ENCODE assay signal across 22 cellular contexts in genomic region chr10:132415255-132415654, GRCh38. TPM values are rescaled to one million over a fixed set of nuclear protein-coding genes. Genes with fewer than 3 reads are reported as not detected.
DNase-seq lines count a peak whose midpoint lies in the region; ATAC-seq, FAIRE-seq and TF ChIP-seq lines count a peak whose summit lies in the region.
"Had no signal": no experiment of that assay in that cellular context is flagged by ENCODE, and none has a peak within 500 bp of the region (broad histone marks: within the 10 kb centered on the region; RNA-seq: fewer than 3 reads in every experiment).

No MANE protein-coding gene starts in this region.

- FAIRE-seq in HepG2 (lab: Jason Lieb, UNC) (no peak), urothelium cell line (lab: Jason Lieb, UNC) (peak; percentile 97)

- WGBS in HepG2 (ENCODE audit: low lambda C conversion rate): 94% methylated on average over 5 of the region's 5 CpGs
- WGBS in right lobe of liver (ENCODE audit: insufficient coverage, low coverage, low lambda C conversion rate, missing lambda C conversion rate): 91% methylated on average over 5 of the region's 5 CpGs
- WGBS in body of pancreas, 2 donors: 80 to 90% methylated on average over 5 of the region's 5 CpGs

- no peak for TF ChIP-seq POLR2A in HepG2 (IDR thresholded peaks at IDR 0.05; ENCODE audit: insufficient read depth in 1 of 2, low read depth in 2 of 2, low read length in 2 of 2)
- TF ChIP-seq POLR2A in right lobe of liver (IDR thresholded peaks at IDR 0.05): no peak
- TF ChIP-seq POLR2A in body of pancreas (IDR thresholded peaks at IDR 0.05): no peak

- H3K27me3 ChIP-seq in HepG2 (ENCODE audit: control insufficient read depth in 1 of 2, insufficient read depth in 2 of 2, low read length in 2 of 2) (no peaks in the 10 kb centered on the region), right lobe of liver (no peaks in the 10 kb centered on the region), body of pancreas (no peaks in the 10 kb centered on the region), mucosa of stomach (ENCODE audit: control insufficient read depth, insufficient read depth, low read length) (no peaks in the 10 kb centered on the region)
- H3K27me3 ChIP-seq: suprapubic skin had no signal

- no peak overlapping the region for H3K4me2 ChIP-seq in HepG2 (ENCODE audit: low read depth, low read length)

- CTCF ChIA-PET in HepG2 (lab: Yijun Ruan, JAX; ENCODE audit: low intra/inter-chr PET ratio, low total read pairs): no interaction called here

- H4K20me1 ChIP-seq in HepG2 (ENCODE audit: insufficient read depth, low read length): no peaks in the 10 kb centered on the region

- no peaks in the 10 kb centered on the region for H3K79me2 ChIP-seq in HepG2 (ENCODE audit: insufficient read depth, low read length)

- H3K4me3 ChIP-seq in HepG2 (replicated peaks in 1 of 3; ENCODE audit: insufficient read depth in 1 of 3, low read depth in 2 of 3, low read length in 3 of 3): no peak overlapping the region
- H3K4me3 ChIP-seq in right lobe of liver: no peak overlapping the region
- H3K4me3 ChIP-seq in body of pancreas: no peak overlapping the region
- no peak overlapping the region for H3K4me3 ChIP-seq in mucosa of stomach (ENCODE audit: low read length)
- H3K4me3 ChIP-seq: suprapubic skin had no signal

- H3K4me1 ChIP-seq in HepG2 (ENCODE audit: insufficient read depth, low read length): peaks cover 33% of the 10 kb centered on the region
- H3K4me1 ChIP-seq in right lobe of liver: peaks cover 0 to 5% (median 0%) of the 10 kb centered on the region in 4 donors
- peaks cover 92% of the 10 kb centered on the region for H3K4me1 ChIP-seq in body of pancreas
- H3K4me1 ChIP-seq in mucosa of stomach (ENCODE audit: control insufficient read depth, insufficient read depth, low read length): peaks cover 75% of the 10 kb centered on the region

- no peak for TF ChIP-seq EP300 in HepG2 (IDR thresholded peaks at IDR 0.05; ENCODE audit: low read depth in 2 of 2, low read length in 2 of 2)
- TF ChIP-seq EP300 in HepG2 (CRISPR knock-in tag; IDR thresholded peaks at IDR 0.05; ENCODE audit: borderline replicate concordance): no peak

- H3K27ac ChIP-seq in HepG2 (ENCODE audit: extremely low read length, insufficient read depth, low read length) (no peak overlapping the region), right lobe of liver (no peak overlapping the region), body of pancreas (peak overlapping the region; percentile 31 to 98 (median 96))

- H2AFZ ChIP-seq in HepG2 (ENCODE audit: low read length): no peak overlapping the region

- BruUV-seq in HepG2 (replicated peaks; lab: Mats Ljungman, UMichigan): no TSS peak

- ATAC-seq in HepG2: no peak
- no peak for ATAC-seq in right lobe of liver
- ATAC-seq in body of pancreas: no peak
- ATAC-seq: left cardiac atrium had no signal

- no peak for DNase-seq in HepG2 (ENCODE audit: low spot score)
- DNase-seq in right lobe of liver: no peak
- DNase-seq in body of pancreas: no peak
- DNase-seq in urothelium cell line (ENCODE audit: low spot score): no peak
- DNase-seq in NCI-H345 treated with DMSO at 0.1 percent for 48 hours (lab: John Stamatoyannopoulos, UW; ENCODE audit: unreplicated experiment): no peak
- no peak for DNase-seq in ecto neural progenitor cell (ENCODE audit: low spot score)
- DNase-seq in NCI-H526 (lab: John Stamatoyannopoulos, UW): no peak
- DNase-seq: activated naive CD4-positive, alpha-beta T cell treated with Interleukin-2 at 50 U/mL for 16 hours; activated T-cell treated with anti-CD3 and anti-CD28 coated beads for 4 hours; aorta; C1 segment of cervical spinal cord; effector memory CD4-positive, alpha-beta T cell; left cardiac atrium; midbrain; NCI-H1436; NCI-H82; retina; SHP77 treated with DMSO at 0.1 percent for 48 hours; stimulated activated CD4-positive, alpha-beta T cell treated with anti-CD3 and anti-CD28 coated beads, Interleukin-12 subunit alpha, Interleukin-12 subunit beta, amount 100 ng/mL, for 4 hours; T-helper 1 cell had no signal

- no peaks in the 10 kb centered on the region for H3K9me3 ChIP-seq in HepG2 (ENCODE audit: low read length)
- H3K9me3 ChIP-seq in right lobe of liver: no peaks in the 10 kb centered on the region
- H3K9me3 ChIP-seq in body of pancreas: no peaks in the 10 kb centered on the region
- no peaks in the 10 kb centered on the region for H3K9me3 ChIP-seq in mucosa of stomach (ENCODE audit: control insufficient read depth, low read length)
- H3K9me3 ChIP-seq: suprapubic skin had no signal

- H3K9ac ChIP-seq in HepG2 (ENCODE audit: insufficient read depth, low read depth, low read length): no peak overlapping the region
- peak overlapping the region; percentile 16 for H3K9ac ChIP-seq in mucosa of stomach (ENCODE audit: low read length)

- TF ChIP-seq RAD21 in HepG2 (CRISPR knock-in tag; IDR thresholded peaks at IDR 0.05): no peak

- H3K36me3 ChIP-seq in HepG2 (replicated peaks in 1 of 2; ENCODE audit: control insufficient read depth in 1 of 2, insufficient read depth in 2 of 2, low read length in 2 of 2) (no peaks in the 10 kb centered on the region), right lobe of liver (no peaks in the 10 kb centered on the region), body of pancreas (replicated peaks in 1 of 2; ENCODE audit: insufficient read depth in 1 of 2, low read depth in 2 of 2) (no peaks in the 10 kb centered on the region), mucosa of stomach (ENCODE audit: control insufficient read depth, insufficient read depth, low read length) (no peaks in the 10 kb centered on the region)

- intact Hi-C loops in HepG2 (cut with micrococcal nuclease; ENCODE audit: unreplicated experiment) (no loop called here), right lobe of liver (cut with DNase I) (no loop called here), body of pancreas (cut with DNase I) (no loop called here)

- TF ChIP-seq CTCF in HepG2 (CRISPR knock-in tag; IDR thresholded peaks at IDR 0.05) (no peak), right lobe of liver (IDR thresholded peaks at IDR 0.05) (no peak), body of pancreas (IDR thresholded peaks at IDR 0.05) (no peak)

- POLR2A ChIA-PET in HepG2 (lab: Yijun Ruan, JAX): no interaction called here

- in situ Hi-C loops in HepG2 (cut with HindIII; ENCODE audit: extremely low pct_ligation_motif_present, low pct_unique_long_range_greater_than_20kb): no loop called here

TF ChIP-seq in HepG2, 621 proteins besides CTCF, POLR2A, EP300 and RAD21:
- TF ChIP-seq AGO2 (optimal IDR thresholded peaks at IDR 0.05; ENCODE audit: low read depth, low read length): no peak
- TF ChIP-seq LCORL (IDR thresholded peaks at IDR 0.05): no peak
- no peak for TF ChIP-seq LCORL (CRISPR knock-in tag; IDR thresholded peaks at IDR 0.05)
- 0 out of 2 replicates have a peak, but pooled peaks have one; percentile 52 for TF ChIP-seq ZNF207 (IDR thresholded peaks at IDR 0.05; ENCODE audit: borderline replicate concordance)
- no peak for TF ChIP-seq CBX5 (CRISPR knock-in tag; IDR thresholded peaks at IDR 0.05; ENCODE audit: borderline replicate concordance)
- no peak for TF ChIP-seq ZNF180 (CRISPR knock-in tag; IDR thresholded peaks at IDR 0.05; ENCODE audit: borderline replicate concordance, low read depth)
- no peak for TF ChIP-seq ZNF547 (CRISPR knock-in tag; IDR thresholded peaks at IDR 0.05)
- no peak for TF ChIP-seq ZNF589 (CRISPR knock-in tag; conservative IDR thresholded peaks at IDR 0.05)

RNA-seq across cellular contexts. Expression of gene PWWP2B, which starts 18.3 kb away (rescaled TPM):
- total RNA-seq in HepG2 (2016; rRNA removed; fragmentation: Illumina TruSeq; extraction: Trizol): 3.5 and 4.7 TPM in 2 replicates
- total RNA-seq in HepG2 (2016; cell fraction: cytosol; rRNA removed; fragmentation: Illumina TruSeq; extraction: Trizol; ENCODE audit: low read depth): 1.3 and 1.8 TPM in 2 replicates
- total RNA-seq in HepG2 (2016; cell fraction: insoluble cytoplasmic fraction; rRNA removed; fragmentation: Illumina TruSeq; extraction: Trizol): 3.2 and 5.1 TPM in 2 replicates
- 3.2 and 3.7 TPM in 2 replicates for total RNA-seq in HepG2 (2016; cell fraction: membrane; rRNA removed; fragmentation: Illumina TruSeq; extraction: Trizol)
- total RNA-seq in HepG2 (2016; cell fraction: nucleus; rRNA removed; fragmentation: Illumina TruSeq; extraction: Trizol): 2.9 and 3.1 TPM in 2 replicates
- 2.3 and 3.7 TPM in 2 replicates for polyA plus RNA-seq in HepG2 (2011; rRNA removed)
- 3.1 and 4.4 TPM in 2 replicates for polyA plus RNA-seq in HepG2 (2011; cell fraction: cytosol; rRNA removed)
- polyA plus RNA-seq in HepG2 (2011; cell fraction: nucleus; rRNA removed): 12.7 and 14.5 TPM in 2 replicates
- polyA plus RNA-seq in HepG2 (2012): 2.3 and 4.1 TPM in 2 replicates
- polyA plus RNA-seq in HepG2 (2016; cell fraction: cytosol; fragmentation: Illumina TruSeq; extraction: Trizol; ENCODE audit: low read depth): 1.2 and 1.3 TPM in 2 replicates
- polyA plus RNA-seq in HepG2 (2016; cell fraction: insoluble cytoplasmic fraction; fragmentation: Illumina TruSeq; extraction: Trizol; ENCODE audit: low read depth): 2.8 and 3.2 TPM in 2 replicates
- 2.2 and 2.3 TPM in 2 replicates for polyA plus RNA-seq in HepG2 (2016; cell fraction: membrane; fragmentation: Illumina TruSeq; extraction: Trizol; ENCODE audit: low read depth)
- 5.4 and 5.6 TPM in 2 replicates for polyA plus RNA-seq in HepG2 (2016; cell fraction: nucleus; fragmentation: Illumina TruSeq; extraction: Trizol; ENCODE audit: insufficient read depth, low read depth)
- polyA minus RNA-seq in HepG2 (2011; rRNA and poly(A)+ RNA removed; ENCODE audit: low replicate concordance): 3.9 and 6.3 TPM in 2 replicates
- 4.8 and 5.9 TPM in 2 replicates for polyA minus RNA-seq in HepG2 (2011; cell fraction: cytosol; rRNA and poly(A)+ RNA removed)
- 2.7 and 3.5 TPM in 2 replicates for polyA minus RNA-seq in HepG2 (2011; cell fraction: nucleus; rRNA and poly(A)+ RNA removed)
- total RNA-seq in right lobe of liver: 10 to 100 TPM in 1 of 6 experiments, 1 to 10 TPM in 5; 3.0 to 12.2 (median 5.1) TPM
- 10 to 100 TPM; 31.9 to 46.5 TPM for total RNA-seq in body of pancreas

Comparison
In these comparisons a context has a peak if more than half of its experiments do, and no peak if none do; other contexts are left out.
1. H3K27ac ChIP-seq: peak in body of pancreas (4 of 4); none in HepG2 (single experiment) and right lobe of liver (0 of 3).